30 cellular contexts compared by ENCODE assay signal in the genomic region with DNA sequence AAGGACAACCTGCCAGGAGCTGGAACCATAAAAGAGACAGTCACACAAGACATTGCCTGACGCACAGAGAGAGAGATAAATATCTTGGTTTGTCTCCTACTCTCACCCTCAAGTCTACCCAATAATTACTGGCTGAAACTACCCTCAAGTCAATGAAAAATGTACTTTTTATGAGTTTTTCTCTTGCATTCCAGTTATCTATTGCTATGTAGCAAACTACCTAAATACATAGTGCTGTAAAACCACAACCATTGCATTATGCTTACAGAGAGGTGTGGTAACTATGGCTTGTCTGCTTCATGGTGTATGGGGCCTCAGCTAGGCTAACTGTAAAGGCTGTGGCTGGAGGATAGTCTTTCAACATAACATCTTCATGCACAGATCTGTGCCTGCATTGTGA.
"Had no signal": no experiment of that assay in that cellular context is flagged by ENCODE, and none has a peak within 500 bp of the region (broad histone marks: within the 10 kb centered on the region; RNA-seq: fewer than 3 reads in every experiment).

No MANE protein-coding gene starts in this region.

- H3K27ac Mint-ChIP-seq: activated CD4-positive, alpha-beta T cell treated with anti-CD3 and anti-CD28 coated beads, Interleukin-2, amount 10 ng/mL, durations not matched to agents 24 days and 14 days; activated CD8-positive, alpha-beta T cell treated with anti-CD3 and anti-CD28 coated beads for 36 hours; activated naive CD4-positive, alpha-beta T cell treated with anti-CD3 and anti-CD28 coated beads, Interleukin-2, amount 50 U/mL, for 24 hours; activated naive CD8-positive, alpha-beta T cell treated with anti-CD3 and anti-CD28 coated beads, Interleukin-2, amount 10 ng/mL, durations not matched to agents 7 days and 5 days; activated T-cell treated with anti-CD3 and anti-CD28 coated beads, Interleukin-2, amount 50 U/mL, for 72 hours; activated T-helper 17 cell treated with anti-CD3 and anti-CD28 coated beads, Interleukin-2, amount 50 U/mL, for 72 hours; T-helper 1 cell treated with Interleukin-12 subunit alpha and Interleukin-12 subunit beta and Interleukin-4 antibody, amounts not matched to agents 30 μg/mL and 1 μg/mL, for 36 hours; T-helper 2 cell treated with Interferon-gamma antibody and Interleukin-4, amounts not matched to agents 5 μg/mL and 100 μg/mL, for 36 hours had no signal

- H3K27me3 ChIP-seq: ascending aorta, body of pancreas, breast epithelium had no signal

- H3K4me1 Mint-ChIP-seq: activated CD4-positive, alpha-beta T cell treated with anti-CD3 and anti-CD28 coated beads, Interleukin-2, amount 10 ng/mL, durations not matched to agents 24 days and 14 days; activated naive CD4-positive, alpha-beta T cell treated with anti-CD3 and anti-CD28 coated beads, Interleukin-2, amount 50 U/mL, for 24 hours; activated naive CD8-positive, alpha-beta T cell treated with anti-CD3 and anti-CD28 coated beads, Interleukin-2, amount 10 ng/mL, durations not matched to agents 7 days and 5 days; activated T-helper 17 cell treated with anti-CD3 and anti-CD28 coated beads, Interleukin-2, amount 50 U/mL, for 72 hours had no signal

- H3K4me3 Mint-ChIP-seq: activated CD4-positive, alpha-beta T cell treated with anti-CD3 and anti-CD28 coated beads, Interleukin-2, amount 10 ng/mL, durations not matched to agents 24 days and 14 days; activated CD8-positive, alpha-beta T cell treated with anti-CD3 and anti-CD28 coated beads for 36 hours; activated naive CD4-positive, alpha-beta T cell treated with anti-CD3 and anti-CD28 coated beads, Interleukin-2, amount 50 U/mL, for 24 hours; activated naive CD8-positive, alpha-beta T cell treated with anti-CD3 and anti-CD28 coated beads, Interleukin-2, amount 10 ng/mL, durations not matched to agents 7 days and 5 days; activated T-cell treated with anti-CD3 and anti-CD28 coated beads, Interleukin-2, amount 50 U/mL, for 72 hours; activated T-helper 17 cell treated with anti-CD3 and anti-CD28 coated beads, Interleukin-2, amount 50 U/mL, for 72 hours; T-helper 1 cell treated with Interleukin-12 subunit alpha and Interleukin-12 subunit beta and Interleukin-4 antibody, amounts not matched to agents 30 μg/mL and 1 μg/mL, for 36 hours; T-helper 2 cell treated with Interferon-gamma antibody and Interleukin-4, amounts not matched to agents 5 μg/mL and 100 μg/mL, for 36 hours had no signal

- H3K4me2 ChIP-seq: PC-9 had no signal

- H3K27ac ChIP-seq: ascending aorta, body of pancreas, breast epithelium, PC-9, RWPE1 had no signal

- H3K4me1 ChIP-seq: ascending aorta, body of pancreas, breast epithelium had no signal

- ATAC-seq: activated CD8-positive, alpha-beta T cell treated with anti-CD3 and anti-CD28 coated beads for 36 hours; activated T-cell treated with anti-CD3 and anti-CD28 coated beads, Interleukin-2, amount 50 U/mL, for 72 hours; activated T-helper 17 cell treated with anti-CD3 and anti-CD28 coated beads, Interleukin-2, amount 50 U/mL, for 72 hours; body of pancreas; Right ventricle myocardium inferior had no signal

- H3K9me3 ChIP-seq: ascending aorta, body of pancreas had no signal

- H3K36me3 Mint-ChIP-seq: activated naive CD4-positive, alpha-beta T cell treated with anti-CD3 and anti-CD28 coated beads, Interleukin-2, amount 50 U/mL, for 24 hours; activated naive CD8-positive, alpha-beta T cell treated with anti-CD3 and anti-CD28 coated beads, Interleukin-2, amount 10 ng/mL, durations not matched to agents 7 days and 5 days had no signal

- DNase-seq: activated CD4-positive, alpha-beta T cell treated with anti-CD3 and anti-CD28 coated beads, Interleukin-2, amount 10 ng/mL, durations not matched to agents 24 days and 14 days; activated CD4-positive, alpha-beta T cell treated with anti-CD3 and anti-CD28 coated beads, Interleukin-2, amount 50 U/mL, for 4 hours; activated CD8-positive, alpha-beta T cell treated with anti-CD3 and anti-CD28 coated beads for 36 hours; activated effector memory CD4-positive, alpha-beta T cell treated with anti-CD3 and anti-CD28 coated beads, Interleukin-2, amount 50 U/mL, for 16 hours; activated naive CD4-positive, alpha-beta T cell; activated naive CD8-positive, alpha-beta T cell treated with anti-CD3 and anti-CD28 coated beads, Interleukin-2, amount 10 ng/mL, durations not matched to agents 7 days and 5 days; activated T-cell treated with anti-CD3 and anti-CD28 coated beads, Interleukin-2, amount 50 U/mL, for 1 hour; activated T-cell treated with anti-CD3 and anti-CD28 coated beads, Interleukin-2, amount 50 U/mL, for 72 hours; amygdala; body of pancreas; Kasumi-1; KG1; MM.1S; NCI-H1048; NCI-H1105 treated with DMSO at 0.1 percent for 48 hours; NCI-H1436 treated with DMSO at 0.1 percent for 48 hours; NCI-H1694 treated with DMSO at 0.1 percent for 48 hours; NCI-H2029; NCI-H345; NCI-H524 treated with DMSO at 0.1 percent for 48 hours; PC-9; SIG-M5 had no signal

- H3K27me3 Mint-ChIP-seq: activated CD4-positive, alpha-beta T cell treated with anti-CD3 and anti-CD28 coated beads, Interleukin-2, amount 10 ng/mL, durations not matched to agents 24 days and 14 days; activated CD8-positive, alpha-beta T cell treated with anti-CD3 and anti-CD28 coated beads for 36 hours; activated naive CD4-positive, alpha-beta T cell treated with anti-CD3 and anti-CD28 coated beads, Interleukin-2, amount 50 U/mL, for 24 hours; activated naive CD8-positive, alpha-beta T cell treated with anti-CD3 and anti-CD28 coated beads, Interleukin-2, amount 10 ng/mL, durations not matched to agents 7 days and 5 days; activated T-helper 17 cell treated with anti-CD3 and anti-CD28 coated beads, Interleukin-2, amount 50 U/mL, for 72 hours had no signal

- H2AFZ ChIP-seq: PC-9 had no signal

- H3K4me3 ChIP-seq: ascending aorta, body of pancreas, breast epithelium, PC-9 had no signal

- H3K36me3 ChIP-seq: ascending aorta, breast epithelium had no signal

- H3K9me3 Mint-ChIP-seq: activated CD4-positive, alpha-beta T cell treated with anti-CD3 and anti-CD28 coated beads, Interleukin-2, amount 10 ng/mL, durations not matched to agents 24 days and 14 days had no signal
